ENCODE assay signal across 2 cellular contexts in the genomic region with DNA sequence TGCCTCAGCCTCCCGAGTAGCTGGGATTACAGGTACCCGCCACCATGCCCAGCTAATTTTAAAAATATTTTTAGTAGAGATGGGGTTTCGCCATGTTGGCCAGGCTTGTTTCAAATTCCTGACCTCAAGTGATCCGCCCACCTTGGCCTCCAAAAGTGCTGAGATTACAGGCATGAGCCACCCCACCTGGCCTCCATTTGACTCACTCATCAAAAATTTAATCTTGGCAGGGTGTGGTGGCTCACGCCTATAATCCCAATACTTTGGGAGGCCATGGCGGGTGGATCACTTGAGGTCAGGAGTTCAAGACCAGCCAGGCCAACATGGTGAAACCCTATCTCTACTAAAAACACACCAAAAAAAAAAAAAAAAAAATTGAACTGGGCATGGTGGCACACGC. TPM values are rescaled to one million over a fixed set of nuclear protein-coding genes. Genes with fewer than 3 reads are reported as not detected.
"Had no signal": no experiment of that assay in that cellular context is flagged by ENCODE, and none has a peak within 500 bp of the region (broad histone marks: within the 10 kb centered on the region; RNA-seq: fewer than 3 reads in every experiment).

No MANE protein-coding gene starts in this region.

RNA-seq across cellular contexts. Expression of gene CEP295NL, which starts 8.5 kb away (rescaled TPM):
- polyA plus RNA-seq: immature natural killer cell; naive thymus-derived CD8-positive, alpha-beta T cell had no signal
